Comparison of ENCODE assay signal across 23 cellular contexts in genomic region chr2:222353998-222354397, GRCh38. TPM values are rescaled to one million over a fixed set of nuclear protein-coding genes. Genes with fewer than 3 reads are reported as not detected.
DNase-seq lines count a peak whose midpoint lies in the region; ATAC-seq and TF ChIP-seq lines count a peak whose summit lies in the region.
"Had no signal": no experiment of that assay in that cellular context is flagged by ENCODE, and none has a peak within 500 bp of the region (broad histone marks: within the 10 kb centered on the region; RNA-seq: fewer than 3 reads in every experiment).

No MANE protein-coding gene starts in this region.

- H3K36me3 ChIP-seq in BE2C (no peaks in the 10 kb centered on the region), adrenal gland (replicated peaks in 1 of 2) (no peaks in the 10 kb centered on the region)
- H3K36me3 ChIP-seq: gastrocnemius medialis, left lung, uterus had no signal

- H3K9me3 ChIP-seq in BE2C: no peaks in the 10 kb centered on the region; the same call in 1 of the 2 replicates
- peaks cover 0 to 6% (median 6%) of the 10 kb centered on the region in 3 donors for H3K9me3 ChIP-seq in adrenal gland (replicated peaks in 1 of 3)
- H3K9me3 ChIP-seq: gastrocnemius medialis had no signal

- H3K27me3 ChIP-seq in BE2C (no peaks in the 10 kb centered on the region), adrenal gland (no peaks in the 10 kb centered on the region)
- H3K27me3 ChIP-seq: gastrocnemius medialis, left lung, uterus had no signal

- TF ChIP-seq CTCF in BE2C (IDR thresholded peaks at IDR 0.05; ENCODE audit: low read depth, low read length): no peak
- TF ChIP-seq CTCF in adrenal gland (IDR thresholded peaks at IDR 0.05): no peak

- H3K4me3 ChIP-seq in BE2C (ENCODE audit: low read depth, low read length): no peak overlapping the region
- H3K4me3 ChIP-seq in adrenal gland: no peak overlapping the region
- H3K4me3 ChIP-seq: gastrocnemius medialis, GM23248, left lung, SK-N-MC, uterus had no signal

- no peak overlapping the region for H3K27ac ChIP-seq in adrenal gland
- H3K27ac ChIP-seq: gastrocnemius medialis, GM23248, left lung, SK-N-MC, uterus had no signal

- DNase-seq in BE2C (peak; percentile 51), COLO829 (ENCODE audit: low spot score) (peak; percentile 53), NCI-H2081 (lab: John Stamatoyannopoulos, UW) (peak; percentile 1 to 69), adrenal gland (peak in 6 of 7 donors; percentile 22 to 75 (median 51)), SIG-M5 treated with dmso at 0.1 percent for 504 hours (lab: John Stamatoyannopoulos, UW; ENCODE audit: unreplicated experiment) (no peak)
- no peak for DNase-seq in activated CD4-positive, alpha-beta T cell treated with anti-CD3 and anti-CD28 coated beads for 1 hour
- DNase-seq: activated CD4-positive, alpha-beta T cell treated with anti-CD3 and anti-CD28 coated beads for 36 hours; activated CD8-positive, alpha-beta memory T cell treated with anti-CD3 and anti-CD28 coated beads for 24 hours; activated gamma-delta T cell treated with Interleukin-2 at 50 U/mL for 16 hours; activated naive CD8-positive, alpha-beta T cell treated with anti-CD3 and anti-CD28 coated beads, Interleukin-2, amount 50 U/mL, for 24 hours; activated T-cell treated with anti-CD3 and anti-CD28 coated beads, Interleukin-2, amount 50 U/mL, for 1 hour; gastrocnemius medialis; GM23248; left lung; stimulated activated naive CD4-positive, alpha-beta T cell; T-helper 17 cell; uterus had no signal

- WGBS in adrenal gland, 4 donors: 47 to 62% (median 49%) methylated on average over 3 of the region's 3 CpGs

- TF ChIP-seq POLR2A in adrenal gland (IDR thresholded peaks at IDR 0.05): no peak

- intact Hi-C loops in adrenal gland (cut with DNase I): no loop called here

- ATAC-seq in HG02938 (IDR thresholded peaks at IDR 0.05; ENCODE audit: unreplicated experiment): no peak
- ATAC-seq: activated CD4-positive, alpha-beta T cell treated with anti-CD3 and anti-CD28 coated beads for 36 hours; activated naive CD8-positive, alpha-beta T cell treated with anti-CD3 and anti-CD28 coated beads, Interleukin-2, amount 50 U/mL, for 24 hours; gastrocnemius medialis; left lung; natural killer cell treated with Interleukin-12 subunit alpha and Interleukin-12 subunit beta and Interleukin-15 and Interleukin-18, amount 100 ng/mL, for 72 hours; T-helper 17 cell had no signal

- H3K4me1 ChIP-seq in BE2C: peaks cover 16% of the 10 kb centered on the region
- H3K4me1 ChIP-seq in adrenal gland (replicated peaks in 1 of 2): peaks cover 0 to 6% of the 10 kb centered on the region in 2 donors
- H3K4me1 ChIP-seq: gastrocnemius medialis, uterus had no signal

RNA-seq across cellular contexts. Expression of gene PAX3, which starts 55.2 kb away (rescaled TPM):
- not detected for polyA plus RNA-seq in BE2C (2012; ENCODE audit: insufficient read depth, insufficient read length, low read depth)
- not detected for total RNA-seq in adrenal gland
- not detected for polyA plus RNA-seq in adrenal gland
- total RNA-seq: activated CD4-positive, alpha-beta T cell treated with anti-CD3 and anti-CD28 coated beads for 36 hours; dermis microvascular lymphatic vessel endothelial cell; G401; GM23248; left lung; natural killer cell treated with Interleukin-12 subunit alpha and Interleukin-12 subunit beta and Interleukin-15 and Interleukin-18, amount 100 ng/mL, for 72 hours; osteoblast; T-helper 17 cell; uterus had no signal
- polyA plus RNA-seq: GM23248 had no signal

Comparison
In these comparisons a context has a peak if more than half of its experiments do, and no peak if none do; other contexts are left out.
1. DNase-seq: peak in BE2C (single experiment), COLO829 (single experiment), NCI-H2081 (2 of 2) and adrenal gland (6 of 7); none in activated CD4-positive, alpha-beta T cell treated with anti-CD3 and anti-CD28 coated beads for 1 hour (single experiment) and SIG-M5 treated with dmso at 0.1 percent for 504 hours (single experiment).